13 cellular contexts compared by ENCODE assay signal in the genomic region with DNA sequence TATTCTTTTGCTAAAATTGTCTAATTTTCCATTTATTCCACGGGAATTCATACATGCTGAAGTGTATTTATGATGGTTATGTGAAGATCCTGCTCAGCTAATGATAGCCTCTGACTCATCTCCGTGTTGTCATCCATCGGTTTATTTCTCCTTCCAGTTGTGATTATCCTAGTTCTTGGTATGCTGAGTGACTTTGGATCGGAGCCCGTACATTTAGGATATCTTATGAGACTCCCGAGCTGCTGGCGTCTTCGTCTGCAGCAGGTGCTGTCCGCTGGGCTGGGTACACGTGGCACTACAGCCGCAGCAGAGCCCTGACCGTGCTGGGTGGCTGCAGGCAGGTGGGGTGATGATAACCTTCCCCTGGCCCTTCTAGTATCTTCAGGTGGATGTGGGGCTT. TPM values are rescaled to one million over a fixed set of nuclear protein-coding genes. Genes with fewer than 3 reads are reported as not detected.
DNase-seq lines count a peak whose midpoint lies in the region; ATAC-seq, FAIRE-seq and TF ChIP-seq lines count a peak whose summit lies in the region.
"Had no signal": no experiment of that assay in that cellular context is flagged by ENCODE, and none has a peak within 500 bp of the region (broad histone marks: within the 10 kb centered on the region; RNA-seq: fewer than 3 reads in every experiment).

No MANE protein-coding gene starts in this region.

- peak overlapping the region; percentile 84 for H3K4me3 Mint-ChIP-seq in activated T-helper 17 cell treated with anti-CD3 and anti-CD28 coated beads, Interleukin-2, amount 50 U/mL, for 72 hours
- H3K4me3 Mint-ChIP-seq in memory B cell = peak overlapping the region; percentile 90

- H3K4me3 ChIP-seq in AG10803 (ENCODE audit: low read length) (no peak overlapping the region), GM23248 (peak overlapping the region; percentile 61), esophagus muscularis mucosa (no peak overlapping the region)
- H3K4me3 ChIP-seq: testis had no signal

- no peak overlapping the region; the same call in 1 of the 2 replicates for H2AFZ ChIP-seq in GM23248

- H3K9me3 ChIP-seq in GM23248 (ENCODE audit: low read depth) (no peaks in the 10 kb centered on the region), esophagus muscularis mucosa (no peaks in the 10 kb centered on the region)
- H3K9me3 ChIP-seq: testis had no signal

- H3K36me3 ChIP-seq in GM23248 (ENCODE audit: low read depth) (no peaks in the 10 kb centered on the region), esophagus muscularis mucosa (no peaks in the 10 kb centered on the region)

- peak overlapping the region; percentile 81 for H3K27ac ChIP-seq in GM23248
- H3K27ac ChIP-seq in esophagus muscularis mucosa (replicated peaks in 1 of 4) = no peak overlapping the region

- peak overlapping the region; percentile 95 for H3K27ac Mint-ChIP-seq in activated T-helper 17 cell treated with anti-CD3 and anti-CD28 coated beads, Interleukin-2, amount 50 U/mL, for 72 hours
- peak overlapping the region; percentile 91 for H3K27ac Mint-ChIP-seq in memory B cell

- peaks cover 28% of the 10 kb centered on the region for H3F3A ChIP-seq in GM23248 (ENCODE audit: insufficient read depth)

- DNase-seq in AG10803 (ENCODE audit: low read depth) (peak; percentile 17), GM23248 (peak; percentile 69), memory B cell (ENCODE audit: low spot score in 2 of 2) (no peak), iPS-NIHi7 (ENCODE audit: extremely low spot score) (no peak), GM12891 (ENCODE audit: insufficient read length, low spot score) (no peak), esophagus muscularis mucosa (ENCODE audit: extremely low spot score) (no peak)
- DNase-seq: DMS153; stimulated activated CD4-positive, alpha-beta T cell treated with anti-CD3 and anti-CD28 coated beads, Interleukin-2, amount 100 ng/mL, for 48 hours; SW 1271; testis had no signal

- H3K4me1 Mint-ChIP-seq in activated T-helper 17 cell treated with anti-CD3 and anti-CD28 coated beads, Interleukin-2, amount 50 U/mL, for 72 hours = peaks cover 23% of the 10 kb centered on the region
- peaks cover 18% of the 10 kb centered on the region for H3K4me1 Mint-ChIP-seq in memory B cell

- H3K27me3 Mint-ChIP-seq in activated T-helper 17 cell treated with anti-CD3 and anti-CD28 coated beads, Interleukin-2, amount 50 U/mL, for 72 hours = peaks cover 5% of the 10 kb centered on the region
- peaks cover 5% of the 10 kb centered on the region for H3K27me3 Mint-ChIP-seq in memory B cell

- H3K9ac ChIP-seq in GM23248 = peak overlapping the region; percentile 63

- no peaks in the 10 kb centered on the region for H4K20me1 ChIP-seq in GM23248 (ENCODE audit: insufficient read depth)

- FAIRE-seq in GM12891 (lab: Jason Lieb, UNC) = no peak

- H3K4me1 ChIP-seq in GM23248 (ENCODE audit: insufficient read depth) (peaks cover 38% of the 10 kb centered on the region), esophagus muscularis mucosa (peaks cover 18 to 55% (median 42%) of the 10 kb centered on the region in 4 donors)

- ATAC-seq in activated T-helper 17 cell treated with anti-CD3 and anti-CD28 coated beads, Interleukin-2, amount 50 U/mL, for 72 hours (replicated peaks) = no peak
- ATAC-seq in memory B cell (ENCODE audit: low read depth) (no peak), HG03521 (IDR thresholded peaks at IDR 0.05; ENCODE audit: unreplicated experiment) (no peak)

- TF ChIP-seq CTCF in AG10803 (conservative IDR thresholded peaks at IDR 0.05; ENCODE audit: low read length) = no peak
- no peak for TF ChIP-seq CTCF in esophagus muscularis mucosa (IDR thresholded peaks at IDR 0.05)

- H3K36me3 Mint-ChIP-seq in activated T-helper 17 cell treated with anti-CD3 and anti-CD28 coated beads, Interleukin-2, amount 50 U/mL, for 72 hours (ENCODE audit: low read depth) = no peaks in the 10 kb centered on the region
- H3K36me3 Mint-ChIP-seq in memory B cell = peaks cover 4% of the 10 kb centered on the region

- in situ Hi-C loops in GM23248 (cut with MboI) = loop anchor here (25.0 kb wide), 1 partner anchor 147 kb away; no protein-coding TSS in a partner anchor

- no peaks in the 10 kb centered on the region for H3K79me2 ChIP-seq in GM23248 (ENCODE audit: insufficient read depth)

- H3K27me3 ChIP-seq in GM23248 (replicated peaks; ENCODE audit: insufficient read depth) (no peaks in the 10 kb centered on the region), esophagus muscularis mucosa (no peaks in the 10 kb centered on the region)
- H3K27me3 ChIP-seq: dorsolateral prefrontal cortex, testis had no signal

- 78 to 80% methylated on average over 12 of the region's 12 CpGs for WGBS in GM23248 (ENCODE audit: low coverage in 1 of 2, low lambda C conversion rate in 2 of 2, missing lambda C conversion rate in 2 of 2), 2 experiments
- WGBS in esophagus muscularis mucosa = 89% methylated on average over 12 of the region's 12 CpGs

- TF ChIP-seq POLR2A in GM12891 (IDR thresholded peaks at IDR 0.05; ENCODE audit: low read depth, low read length) (no peak), esophagus muscularis mucosa (IDR thresholded peaks at IDR 0.05; ENCODE audit: low read depth) (no peak)

- H3K4me2 ChIP-seq in GM23248 (ENCODE audit: unreplicated experiment) = peak overlapping the region; percentile 69

- intact Hi-C loops in esophagus muscularis mucosa (cut with DNase I) = loop anchor here (5.0 kb wide), 2 partner anchors 72 to 407 kb away; no protein-coding TSS in a partner anchor

- H3K9me2 ChIP-seq in GM23248 (ENCODE audit: insufficient read depth) = no peaks in the 10 kb centered on the region

- no peaks in the 10 kb centered on the region for H3K9me3 Mint-ChIP-seq in activated T-helper 17 cell treated with anti-CD3 and anti-CD28 coated beads, Interleukin-2, amount 50 U/mL, for 72 hours
- H3K9me3 Mint-ChIP-seq in memory B cell = no peaks in the 10 kb centered on the region

- TF ChIP-seq EP300 in esophagus muscularis mucosa (IDR thresholded peaks at IDR 0.05) = no peak

TF ChIP-seq in GM12891, 5 proteins besides CTCF, POLR2A, EP300 and RAD21:
- no peak for TF ChIP-seq SPI1 (IDR thresholded peaks at IDR 0.05; ENCODE audit: low read depth, low read length)
- no peak for TF ChIP-seq POU2F2 (IDR thresholded peaks at IDR 0.05; ENCODE audit: low read depth, low read length)
- TF ChIP-seq PAX5 (IDR thresholded peaks at IDR 0.05; ENCODE audit: insufficient read depth, low read length, severe bottlenecking) = no peak
- TF ChIP-seq TAF1 (IDR thresholded peaks at IDR 0.05; ENCODE audit: low read depth, low read length) = no peak

RNA-seq across cellular contexts. Expression of a gene that starts 40.1 kb away (rescaled TPM):
- total RNA-seq in GM23248 (2014; rRNA removed; shearing (Covaris generic)) = not detected in 2 replicates
- not detected in 2 replicates for polyA plus RNA-seq in GM23248 (2016; fragmentation: Nextera tagmentation; extraction: Ambion mirVana)
- total RNA-seq in activated T-helper 17 cell treated with anti-CD3 and anti-CD28 coated beads, Interleukin-2, amount 50 U/mL, for 72 hours = not detected
- polyA plus RNA-seq in GM12891 (2012; ENCODE audit: low read depth, missing spikeins) = not detected
- under 1 TPM; under 0.01 to 0.33 (median 0.16) TPM for total RNA-seq in esophagus muscularis mucosa

Comparison
In these comparisons a context has a peak if more than half of its experiments do, and no peak if none do; other contexts are left out.
1. DNase-seq: peak in AG10803 (single experiment) and GM23248 (single experiment); none in memory B cell (0 of 2), iPS-NIHi7 (single experiment), GM12891 (single experiment) and esophagus muscularis mucosa (single experiment).